ENCODE assay signal across 8 cellular contexts in genomic region chr5:128965011-128965637, GRCh38. TPM values are rescaled to one million over a fixed set of nuclear protein-coding genes. Genes with fewer than 3 reads are reported as not detected.
DNase-seq lines count a peak whose midpoint lies in the region; ATAC-seq, FAIRE-seq and TF ChIP-seq lines count a peak whose summit lies in the region.

SLC27A6 (plus strand) TSS chr5:128965488; CDS start chr5:128966138, 650 bp downstream.

- H3K27ac ChIP-seq in endodermal cell (ENCODE audit: low read depth, low read length): no peak within 1 kb of the TSS

- no peak for TF ChIP-seq CTCF in D721Med (IDR thresholded peaks at IDR 0.05; ENCODE audit: insufficient read depth, missing control alignments)
- TF ChIP-seq CTCF in endodermal cell (conservative IDR thresholded peaks at IDR 0.05): peak; percentile 17
- no peak for TF ChIP-seq CTCF in nephron (IDR thresholded peaks at IDR 0.05; ENCODE audit: unreplicated experiment in 3 of 3)
- no peak for TF ChIP-seq CTCF in lower leg skin (IDR thresholded peaks at IDR 0.05)

- FAIRE-seq in D721Med (lab: Jason Lieb, UNC) (no peak), GM12892 (lab: Jason Lieb, UNC) (no peak)

- DNase-seq in D721Med (ENCODE audit: insufficient read length, low spot score) (peak; percentile 43), NCI-H1930 (lab: John Stamatoyannopoulos, UW) (peak; percentile 4 to 8), endodermal cell (peak; percentile 87), GM12892 (ENCODE audit: insufficient read length) (no peak), lower leg skin (ENCODE audit: low spot score in 2 of 2) (no peak), NCI-H2029 (lab: John Stamatoyannopoulos, UW) (no peak)

- H3K4me3 ChIP-seq in endodermal cell (ENCODE audit: low read length) (peak within 1 kb of the TSS; percentile 79), lower leg skin (ENCODE audit: low read depth, poor library complexity, severe bottlenecking) (no peak within 1 kb of the TSS)

- H3K36me3 Mint-ChIP-seq in endodermal cell (ENCODE audit: low read depth): no peaks in the 10 kb centered on the region
- no peaks in the 10 kb centered on the region for H3K36me3 Mint-ChIP-seq in nephron (ENCODE audit: low read depth)

- H3K4me3 Mint-ChIP-seq in endodermal cell (peak within 1 kb of the TSS; percentile 72), nephron (peak within 1 kb of the TSS; percentile 74 to 81 (median 76))

- H3K27me3 ChIP-seq in endodermal cell (ENCODE audit: control insufficient read depth, insufficient read depth, low read length, poor library complexity, severe bottlenecking): peaks cover 29% of the 10 kb centered on the region

- no peaks in the 10 kb centered on the region for H3K36me3 ChIP-seq in endodermal cell (ENCODE audit: control insufficient read depth, insufficient read depth, low read length)

- H3K27ac Mint-ChIP-seq in endodermal cell (no peak within 1 kb of the TSS), nephron (no peak within 1 kb of the TSS)

- no peak within 1 kb of the TSS for H3K9ac ChIP-seq in endodermal cell (ENCODE audit: extremely low read depth, low read length, poor library complexity, severe bottlenecking)

- intact Hi-C loops in lower leg skin (cut with DNase I; ENCODE audit: low total_unique reads): no loop called here

- ATAC-seq in HG02642 (IDR thresholded peaks at IDR 0.05; ENCODE audit: poor library complexity, unreplicated experiment): no peak

- no peaks in the 10 kb centered on the region for H3K9me3 ChIP-seq in endodermal cell (ENCODE audit: control insufficient read depth, low read length)

- H3K9me3 Mint-ChIP-seq in endodermal cell (peaks cover 13% of the 10 kb centered on the region), nephron (peaks cover 28% of the 10 kb centered on the region)

- peaks cover 3% of the 10 kb centered on the region for H3K4me1 ChIP-seq in endodermal cell (ENCODE audit: control insufficient read depth, insufficient read depth, low read length)

- H3K27me3 Mint-ChIP-seq in endodermal cell (ENCODE audit: insufficient read depth): peaks cover 66% of the 10 kb centered on the region
- peaks cover 62% of the 10 kb centered on the region for H3K27me3 Mint-ChIP-seq in nephron (ENCODE audit: low read depth)

- 2% methylated on average over 8 to 51 of the region's 51 CpGs for WGBS in endodermal cell (ENCODE audit: insufficient coverage in 1 of 2, insufficient read length in 1 of 2), 2 experiments
- WGBS in lower leg skin, 2 donors: 2% methylated on average over 37 to 38 of the region's 51 CpGs

- peaks cover 3% of the 10 kb centered on the region for H3K4me1 Mint-ChIP-seq in endodermal cell
- H3K4me1 Mint-ChIP-seq in nephron: no peaks in the 10 kb centered on the region

- TF ChIP-seq POLR2A in GM12892 (IDR thresholded peaks at IDR 0.05; ENCODE audit: low read depth, low read length): no peak
- TF ChIP-seq POLR2A in lower leg skin (IDR thresholded peaks at IDR 0.05): no peak

RNA-seq across cellular contexts. Expression of gene SLC27A6, which starts in this region (rescaled TPM):
- 1 to 10 TPM; 3.3 to 7.2 TPM for total RNA-seq in endodermal cell
- 0.28 TPM for polyA plus RNA-seq in endodermal cell (2013, experiment 1 of 2)
- 0.46 TPM for polyA plus RNA-seq in endodermal cell (2013, experiment 2 of 2)
- polyA plus RNA-seq in GM12892 (2012; ENCODE audit: missing spikeins): not detected
- total RNA-seq in lower leg skin: 1 to 10 TPM in 1 of 4 donors, under 1 TPM in 3; 0.38 to 2.5 (median 0.65) TPM

Comparison
In these comparisons a context has a peak if more than half of its experiments do, and no peak if none do; other contexts are left out.
1. DNase-seq: peak in D721Med (single experiment), NCI-H1930 (2 of 2) and endodermal cell (single experiment); none in GM12892 (single experiment), lower leg skin (0 of 2) and NCI-H2029 (single experiment).